ENCODE assay signal across 8 cellular contexts in the genomic region with DNA sequence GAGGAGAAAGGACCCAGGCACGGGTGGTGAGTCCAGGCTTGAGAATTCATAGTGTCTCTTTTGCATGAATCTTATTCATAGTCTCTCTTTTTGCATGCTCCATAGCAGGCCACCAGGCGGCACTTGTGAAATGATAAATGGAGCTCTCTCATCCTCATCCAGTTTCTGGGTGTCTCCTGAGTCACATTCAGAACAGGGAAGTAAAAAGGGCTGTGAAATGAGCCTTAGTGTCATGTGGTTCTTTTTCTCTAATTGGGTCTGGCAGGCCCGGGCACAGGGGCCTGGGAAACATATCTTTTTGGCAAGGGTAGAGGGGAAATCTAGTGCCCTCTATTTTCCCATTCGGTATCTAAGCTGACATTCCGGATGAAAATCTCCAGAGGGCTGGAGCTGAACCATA. TPM values are rescaled to one million over a fixed set of nuclear protein-coding genes. Genes with fewer than 3 reads are reported as not detected.
DNase-seq lines count a peak whose midpoint lies in the region; ATAC-seq and TF ChIP-seq lines count a peak whose summit lies in the region.

No MANE protein-coding gene starts in this region.

- WGBS in esophagus, 2 donors = 44 to 64% methylated on average over 5 of the region's 5 CpGs

- TF ChIP-seq CTCF in Panc1 (IDR thresholded peaks at IDR 0.05) = peak; percentile 72
- peak; percentile 55 for TF ChIP-seq CTCF in neural crest cell (conservative IDR thresholded peaks at IDR 0.05)

- BruUV-seq in Panc1 (replicated peaks; lab: Mats Ljungman, UMichigan) = no TSS peak

- H3K27me3 ChIP-seq in Panc1 (ENCODE audit: control insufficient read depth, insufficient read depth, low read length) = no peaks in the 10 kb centered on the region
- H3K27me3 ChIP-seq in esophagus (ENCODE audit: control insufficient read depth in 1 of 2, insufficient read depth in 2 of 2, low read length in 2 of 2) = no peaks in the 10 kb centered on the region

- peaks cover 4% of the 10 kb centered on the region for H3K4me1 Mint-ChIP-seq in activated T-cell treated with anti-CD3 and anti-CD28 coated beads, Interleukin-2, amount 50 U/mL, for 72 hours (ENCODE audit: low read depth)
- H3K4me1 Mint-ChIP-seq in neural crest cell = peaks cover 4% of the 10 kb centered on the region

- intact Hi-C loops in Panc1 (cut with micrococcal nuclease; ENCODE audit: unreplicated experiment) = no loop called here

- H3K4me1 ChIP-seq in Panc1 (ENCODE audit: control insufficient read depth, insufficient read depth, low read length) = no peaks in the 10 kb centered on the region
- H3K4me1 ChIP-seq in esophagus (ENCODE audit: control insufficient read depth in 2 of 2, insufficient read depth in 2 of 2, low read length in 1 of 2) = peaks cover 0 to 3% of the 10 kb centered on the region in 2 donors

- H3K27ac ChIP-seq in Panc1 (ENCODE audit: low read length) (no peak overlapping the region), esophagus (ENCODE audit: low read depth in 2 of 2, low read length in 1 of 2) (peak overlapping the region; percentile 3 to 33)

- DNase-seq in activated T-cell treated with anti-CD3 and anti-CD28 coated beads, Interleukin-2, amount 50 U/mL, for 72 hours = no peak
- no peak for DNase-seq in activated T-cell treated with anti-CD3 and anti-CD28 coated beads, Interleukin-2, amount 50 U/mL, for 1 hour
- DNase-seq in Panc1 (ENCODE audit: low read depth, low spot score) = no peak
- no peak for DNase-seq in neural crest cell (ENCODE audit: low read depth, low spot score)
- no peak for DNase-seq in stimulated activated naive CD4-positive, alpha-beta T cell treated with Interleukin-2 at 50 U/mL for 16 hours (lab: John Stamatoyannopoulos, UW)
- DNase-seq in NCI-H2029 treated with DMSO at 0.1 percent for 48 hours (lab: John Stamatoyannopoulos, UW) = no peak

- H3K4me3 ChIP-seq in Panc1 (ENCODE audit: low read depth in 2 of 2, low read length in 2 of 2) (no peak overlapping the region), esophagus (ENCODE audit: low read depth in 1 of 2, low read length in 2 of 2) (no peak overlapping the region)

- POLR2A ChIA-PET in Panc1 (lab: Charles Lee) = interaction anchor here (0.6 kb wide), 1 partner anchor 138 kb away, joined by 7 read pairs; no protein-coding TSS in a partner anchor

- H3K9me3 ChIP-seq in Panc1 (ENCODE audit: control insufficient read depth, insufficient read depth, low read depth, low read length) (no peaks in the 10 kb centered on the region), esophagus (ENCODE audit: control insufficient read depth in 2 of 2, insufficient read depth in 1 of 2, low read depth in 1 of 2, low read length in 1 of 2) (no peaks in the 10 kb centered on the region)

- CTCF ChIA-PET in Panc1 (lab: Charles Lee) = interaction anchor here (1.0 kb wide), 2 partner anchors 76 to 307 kb away, joined by 3 to 5 read pairs; no protein-coding TSS in a partner anchor

- no peaks in the 10 kb centered on the region for H3K9me3 Mint-ChIP-seq in activated T-cell treated with anti-CD3 and anti-CD28 coated beads, Interleukin-2, amount 50 U/mL, for 72 hours
- no peaks in the 10 kb centered on the region for H3K9me3 Mint-ChIP-seq in neural crest cell

- H3K27me3 Mint-ChIP-seq in activated T-cell treated with anti-CD3 and anti-CD28 coated beads, Interleukin-2, amount 50 U/mL, for 72 hours (ENCODE audit: low read depth) = no peaks in the 10 kb centered on the region
- H3K27me3 Mint-ChIP-seq in neural crest cell (ENCODE audit: low read depth) = no peaks in the 10 kb centered on the region

- peak; percentile 36 to 51 for ATAC-seq in activated T-cell treated with anti-CD3 and anti-CD28 coated beads, Interleukin-2, amount 50 U/mL, for 72 hours (replicated peaks in 1 of 2)
- ATAC-seq in HG03095 (IDR thresholded peaks at IDR 0.05; ENCODE audit: unreplicated experiment) (peak; percentile 33), Panc1 (no peak)

- no peak overlapping the region for H3K27ac Mint-ChIP-seq in activated T-cell treated with anti-CD3 and anti-CD28 coated beads, Interleukin-2, amount 50 U/mL, for 72 hours
- H3K27ac Mint-ChIP-seq in neural crest cell (ENCODE audit: unreplicated experiment) = no peak overlapping the region

- in situ Hi-C loops in Panc1 (cut with HindIII; ENCODE audit: low pct_unique_long_range_greater_than_20kb, low sequenced_read_pairs) = no loop called here

- H3K36me3 ChIP-seq in Panc1 (ENCODE audit: control insufficient read depth, insufficient read depth, low read length) (no peaks in the 10 kb centered on the region), esophagus (ENCODE audit: control insufficient read depth in 2 of 2, insufficient read depth in 2 of 2, low read length in 1 of 2) (no peaks in the 10 kb centered on the region)

- no peaks in the 10 kb centered on the region for H3K36me3 Mint-ChIP-seq in activated T-cell treated with anti-CD3 and anti-CD28 coated beads, Interleukin-2, amount 50 U/mL, for 72 hours (ENCODE audit: insufficient read depth in 2 of 2)
- no peaks in the 10 kb centered on the region for H3K36me3 Mint-ChIP-seq in neural crest cell (ENCODE audit: low read depth)

- H3K4me3 Mint-ChIP-seq in activated T-cell treated with anti-CD3 and anti-CD28 coated beads, Interleukin-2, amount 50 U/mL, for 72 hours = no peak overlapping the region
- no peak overlapping the region for H3K4me3 Mint-ChIP-seq in neural crest cell

RNA-seq across cellular contexts. Expression of a gene that starts 19.1 kb away (rescaled TPM):
- 10 to 100 TPM; 22.6 to 29.5 TPM for total RNA-seq in activated T-cell treated with anti-CD3 and anti-CD28 coated beads, Interleukin-2, amount 50 U/mL, for 72 hours
- total RNA-seq in Panc1 (2021; ENCODE audit: unreplicated experiment) (0.10 TPM), neural crest cell (not detected in 2 replicates)
- not detected for polyA plus RNA-seq in Panc1 (2012; ENCODE audit: insufficient read length)
- 1 to 10 TPM; 3.4 to 3.9 TPM for polyA plus RNA-seq in esophagus

RNA-seq across cellular contexts. Expression of a gene that starts 26.3 kb away (rescaled TPM):
- 10 to 100 TPM; 79.1 to 80.1 TPM for total RNA-seq in activated T-cell treated with anti-CD3 and anti-CD28 coated beads, Interleukin-2, amount 50 U/mL, for 72 hours
- 104 TPM for total RNA-seq in Panc1 (2021; ENCODE audit: unreplicated experiment)
- polyA plus RNA-seq in Panc1 (2012; ENCODE audit: insufficient read length) = 163 TPM
- 10 to 100 TPM; 77.7 to 90.3 TPM for polyA plus RNA-seq in esophagus
- 87.0 and 94.6 TPM in 2 replicates for total RNA-seq in neural crest cell

RNA-seq across cellular contexts. Expression of a gene that starts 43.8 kb away (rescaled TPM):
- not detected for total RNA-seq in activated T-cell treated with anti-CD3 and anti-CD28 coated beads, Interleukin-2, amount 50 U/mL, for 72 hours
- not detected for total RNA-seq in Panc1 (2021; ENCODE audit: unreplicated experiment)
- polyA plus RNA-seq in Panc1 (2012; ENCODE audit: insufficient read length) = not detected
- not detected for polyA plus RNA-seq in esophagus
- total RNA-seq in neural crest cell = not detected in 2 replicates

Comparison
In these comparisons a context has a peak if more than half of its experiments do, and no peak if none do; other contexts are left out.
1. RNA of a gene that starts 19.1 kb away (total RNA-seq): 22.6 to 29.5 TPM in activated T-cell treated with anti-CD3 and anti-CD28 coated beads, Interleukin-2, amount 50 U/mL, for 72 hours; 0.10 TPM in Panc1 (single experiment) and not detected in neural crest cell; every median in the first group is over 10 times any median in the second.